ENCODE assay signal across 8 cellular contexts in the genomic region with DNA sequence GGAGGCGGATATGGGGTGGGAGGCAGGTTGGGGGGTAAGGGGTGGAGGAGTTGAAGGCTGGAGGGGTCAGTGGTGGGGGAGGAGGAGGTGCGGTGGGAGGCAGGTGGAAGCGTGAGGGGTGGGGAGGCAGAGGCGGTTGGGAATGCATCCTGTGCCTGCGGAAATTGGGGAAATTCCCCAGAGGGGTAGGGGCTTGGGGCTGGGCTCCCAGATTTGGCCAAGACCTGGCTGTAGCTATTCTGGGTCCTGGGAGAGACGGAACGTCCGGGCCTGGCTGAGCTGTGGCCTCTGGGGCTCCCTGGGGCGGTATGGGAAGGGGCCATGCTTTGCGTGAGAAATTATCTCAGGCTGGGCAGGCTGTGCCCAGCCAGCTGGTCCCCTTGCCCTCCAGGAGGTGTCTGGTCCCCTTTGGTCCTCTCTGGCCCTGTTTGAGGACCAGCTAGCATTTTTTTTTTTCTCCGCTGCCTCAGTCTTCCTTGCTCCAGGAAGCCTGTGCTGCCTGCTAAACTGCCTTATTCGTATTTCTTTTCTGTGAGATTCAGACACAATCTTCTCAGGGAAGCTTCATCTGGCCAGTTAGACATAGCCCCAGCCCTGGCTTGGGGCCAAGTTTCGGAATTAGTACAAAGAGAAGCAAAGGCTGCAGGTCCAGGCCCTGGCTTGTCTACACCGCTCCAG. TPM values are rescaled to one million over a fixed set of nuclear protein-coding genes. Genes with fewer than 3 reads are reported as not detected.
A peak's percentile ranks its signal among the peaks of the same experiment; 100 is the strongest.
DNase-seq lines count a peak whose midpoint lies in the region; ATAC-seq, FAIRE-seq and TF ChIP-seq lines count a peak whose summit lies in the region.

No MANE protein-coding gene starts in this region.

- H3K14ac ChIP-seq in H1 (ENCODE audit: insufficient read length): no peak overlapping the region

- H2AFZ ChIP-seq in OCI-LY1 (ENCODE audit: low read length) (no peak overlapping the region), H1 (ENCODE audit: low read length) (no peak overlapping the region)

- 46% methylated on average over 9 of the region's 14 CpGs; no CpG with 5 or more reads in 1 of the 2 experiments for WGBS in H1 (ENCODE audit: extremely low coverage in 1 of 2, insufficient coverage in 1 of 2, insufficient read length in 1 of 2, insufficient replicate concordance in 2 of 2, low coverage in 1 of 2, low lambda C conversion rate in 2 of 2, missing lambda C conversion rate in 1 of 2), 2 experiments

- no peaks in the 10 kb centered on the region for H3K79me1 ChIP-seq in H1 (ENCODE audit: low read depth, low read length)

- H3K4me1 Mint-ChIP-seq in CD4-positive, alpha-beta T cell (ENCODE audit: low read depth): no peaks in the 10 kb centered on the region

- no peak overlapping the region for H4K91ac ChIP-seq in H1 (replicated peaks; ENCODE audit: insufficient read length, low read length)

- H2BK15ac ChIP-seq in H1 (ENCODE audit: low read length): peak overlapping the region; percentile 31; the same call in 1 of the 2 replicates

- TF ChIP-seq RAD21 in H1 (IDR thresholded peaks at IDR 0.05 in 1 of 2, conservative IDR thresholded peaks at IDR 0.05 in 1 of 2; ENCODE audit: low read depth in 2 of 2, low read length in 2 of 2): no peak

- intact Hi-C loops in CD4-positive, alpha-beta T cell (cut with DNase I, micrococcal nuclease): no loop called here
- intact Hi-C loops in uterus (cut with DNase I; ENCODE audit: low total_unique reads): no loop called here

- H3K4me2 ChIP-seq in OCI-LY1 (ENCODE audit: low read length) (peak overlapping the region; percentile 49; the same call in 1 of the 2 replicates), H1 (ENCODE audit: insufficient read depth in 1 of 2, low read depth in 2 of 2, low read length in 2 of 2) (peak overlapping the region; percentile 65 to 69)

- ATAC-seq in CD4-positive, alpha-beta T cell (ENCODE audit: poor library complexity): no peak
- ATAC-seq in GM19035 (IDR thresholded peaks at IDR 0.05; ENCODE audit: unreplicated experiment): peak; percentile 94
- peak; percentile 86 for ATAC-seq in HG03135 (IDR thresholded peaks at IDR 0.05; ENCODE audit: unreplicated experiment)

- no peak overlapping the region for H2BK12ac ChIP-seq in H1 (ENCODE audit: low read depth, low read length)

- H4K5ac ChIP-seq in H1 (ENCODE audit: insufficient read length, low read depth, low read length): no peak overlapping the region

- H3K36me3 Mint-ChIP-seq in CD4-positive, alpha-beta T cell (ENCODE audit: low read depth): no peaks in the 10 kb centered on the region

- no peak overlapping the region for H3K27ac ChIP-seq in CD4-positive, alpha-beta T cell (ENCODE audit: low read depth, low read length)
- H3K27ac ChIP-seq in OCI-LY1 (ENCODE audit: low read depth, low read length, poor library complexity, severe bottlenecking) (peak overlapping the region; percentile 88), H1 (ENCODE audit: low read depth, low read length) (peak overlapping the region; percentile 68), uterus (peak overlapping the region; percentile 86 to 89)

- H3K23me2 ChIP-seq in H1 (ENCODE audit: low read depth, low read length): peaks cover 2% of the 10 kb centered on the region; the same call in 1 of the 2 replicates

- H3K4me1 ChIP-seq in OCI-LY1 (ENCODE audit: insufficient read depth, low read length, severe bottlenecking) (peaks cover 25% of the 10 kb centered on the region), H1 (replicated peaks in 1 of 4; ENCODE audit: control insufficient read depth in 3 of 4, insufficient read depth in 4 of 4, low read length in 3 of 4) (peaks cover 4 to 7% (median 4%) of the 10 kb centered on the region in 4 experiments; a peak in 4 of 7 replicates), uterus (no peaks in the 10 kb centered on the region)

- H3K27me3 ChIP-seq in CD4-positive, alpha-beta T cell (ENCODE audit: control insufficient read depth, insufficient read depth, low read length): no peaks in the 10 kb centered on the region
- H3K27me3 ChIP-seq in OCI-LY1 (ENCODE audit: insufficient read depth, low read length) (no peaks in the 10 kb centered on the region), H1 (replicated peaks in 1 of 4; ENCODE audit: control insufficient read depth in 3 of 4, extremely low read depth in 1 of 4, insufficient read depth in 3 of 4, low read length in 3 of 4) (no peaks in the 10 kb centered on the region), uterus (no peaks in the 10 kb centered on the region)

- H3K4me3 Mint-ChIP-seq in CD4-positive, alpha-beta T cell: peak overlapping the region; percentile 11

- no peak for TF ChIP-seq CTCF in CD4-positive, alpha-beta T cell (IDR thresholded peaks at IDR 0.05)
- no peak for TF ChIP-seq CTCF in OCI-LY1 (IDR thresholded peaks at IDR 0.05; ENCODE audit: low read length)
- TF ChIP-seq CTCF in H1 (IDR thresholded peaks at IDR 0.05; ENCODE audit: control extremely low read depth in 1 of 3, insufficient read depth in 1 of 3, low read depth in 1 of 3, low read length in 3 of 3): no peak
- no peak for TF ChIP-seq CTCF in uterus (IDR thresholded peaks at IDR 0.05)

- POLR2A ChIA-PET in CD4-positive, alpha-beta T cell (lab: Charles Lee): interaction anchor here (0.9 to 2.5 kb wide), 3 partner anchors 7 to 31 kb away, joined by 3 to 8 read pairs (median 4); a partner anchor contains a TSS
- POLR2A ChIA-PET in H1 (lab: Charles Lee; ENCODE audit: partially characterized antibody): interaction anchor here (0.8 to 3.7 kb wide), 11 partner anchors 12 to 57 kb away, joined by 3 to 40 read pairs (median 6); a partner anchor contains a TSS

- TF ChIP-seq POLR2A in H1 (IDR thresholded peaks at IDR 0.05; ENCODE audit: control extremely low read depth in 1 of 2, low read depth in 2 of 2, low read length in 2 of 2) (no peak), uterus (IDR thresholded peaks at IDR 0.05) (no peak)

- peaks cover 11% of the 10 kb centered on the region for H3K27me3 Mint-ChIP-seq in CD4-positive, alpha-beta T cell

- no peak for FAIRE-seq in H1 (lab: Jason Lieb, UNC)

- H2AK5ac ChIP-seq in H1 (ENCODE audit: low read depth, low read length): no peak overlapping the region

- DNase-seq in CD4-positive, alpha-beta T cell: no peak
- DNase-seq in H1 (ENCODE audit: low read depth in 1 of 2, low spot score in 2 of 2) (peak in 1 of 2 experiments; percentile 69), midbrain (lab: John Stamatoyannopoulos, UW) (peak; percentile 50), uterus (peak; percentile 67 to 74)
- DNase-seq in effector CD8-positive, alpha-beta T cell (lab: John Stamatoyannopoulos, UW): no peak

- H3F3A ChIP-seq in OCI-LY1 (ENCODE audit: insufficient read depth, low read length): 0 out of 2 replicates have a peak, but pooled peaks cover 4% of the 10 kb centered on the region

- H3K9me3 ChIP-seq in CD4-positive, alpha-beta T cell (ENCODE audit: control insufficient read depth, low read length): no peaks in the 10 kb centered on the region
- H3K9me3 ChIP-seq in OCI-LY1 (ENCODE audit: low read length) (no peaks in the 10 kb centered on the region), H1 (ENCODE audit: insufficient read depth in 2 of 2, low read depth in 1 of 2, low read length in 1 of 2) (no peaks in the 10 kb centered on the region), uterus (no peaks in the 10 kb centered on the region)

- no peak overlapping the region for H3K27ac Mint-ChIP-seq in CD4-positive, alpha-beta T cell

- no peak overlapping the region for H4K8ac ChIP-seq in H1 (ENCODE audit: extremely low read depth, insufficient read depth, low read length)

- TF ChIP-seq EP300 in H1 (IDR thresholded peaks at IDR 0.05; ENCODE audit: borderline replicate concordance in 1 of 2, low read depth in 2 of 2, low read length in 2 of 2): no peak

- no peaks in the 10 kb centered on the region for H3K79me2 ChIP-seq in OCI-LY1 (ENCODE audit: insufficient read depth, low read length)
- H3K79me2 ChIP-seq in H1 (ENCODE audit: control insufficient read depth in 1 of 2, insufficient read depth in 2 of 2, low read length in 2 of 2): no peaks in the 10 kb centered on the region

- H3K56ac ChIP-seq in H1 (replicated peaks; ENCODE audit: insufficient read length, low read depth, low read length): no peak overlapping the region

- H3K9me2 ChIP-seq in OCI-LY1 (ENCODE audit: low read depth, low read length): no peaks in the 10 kb centered on the region

- no peaks in the 10 kb centered on the region for H3K9me3 Mint-ChIP-seq in CD4-positive, alpha-beta T cell

- peak overlapping the region; percentile 27 for H3K4me3 ChIP-seq in OCI-LY1 (ENCODE audit: low read depth, low read length, poor library complexity, severe bottlenecking)
- H3K4me3 ChIP-seq in H1 (ENCODE audit: extremely low read depth in 1 of 4, insufficient read depth in 2 of 4, low read depth in 3 of 4, low read length in 4 of 4): peak overlapping the region in 2 of 4 experiments; percentile 23 to 52; a peak in 4 of 8 replicates
- H3K4me3 ChIP-seq in uterus: no peak overlapping the region

- H4K20me1 ChIP-seq in OCI-LY1 (ENCODE audit: insufficient read depth, low read length): no peaks in the 10 kb centered on the region
- no peaks in the 10 kb centered on the region for H4K20me1 ChIP-seq in H1 (replicated peaks in 1 of 2; ENCODE audit: control insufficient read depth in 1 of 2, insufficient read depth in 2 of 2, low read length in 2 of 2)

- no peak overlapping the region for H2BK20ac ChIP-seq in H1 (ENCODE audit: low read length)

- H2BK5ac ChIP-seq in H1 (ENCODE audit: low read depth, low read length): peak overlapping the region; percentile 75; the same call in 1 of the 2 replicates

- CTCF ChIA-PET in CD4-positive, alpha-beta T cell (lab: Charles Lee): no interaction called here
- CTCF ChIA-PET in H1 (lab: Charles Lee; ENCODE audit: partially characterized antibody): interaction anchor here (0.6 to 2.2 kb wide), 6 partner anchors 11 to 45 kb away, joined by 3 to 10 read pairs (median 6); no protein-coding TSS in a partner anchor

- H3K18ac ChIP-seq in H1 (ENCODE audit: extremely low read depth, low read length): peak overlapping the region; percentile 83

- H3K36me3 ChIP-seq in OCI-LY1 (ENCODE audit: insufficient read depth, low read length) (no peaks in the 10 kb centered on the region), H1 (ENCODE audit: control insufficient read depth in 2 of 4, insufficient read depth in 4 of 4, low read length in 3 of 4) (no peaks in the 10 kb centered on the region), uterus (no peaks in the 10 kb centered on the region)

- H3K4ac ChIP-seq in H1 (replicated peaks; ENCODE audit: insufficient read length, low read depth, low read length): no peak overlapping the region

- H3K9ac ChIP-seq in OCI-LY1 (ENCODE audit: low read length) (no peak overlapping the region; the same call in 1 of the 2 replicates), H1 (replicated peaks in 1 of 4; ENCODE audit: extremely low read depth in 1 of 4, low read depth in 3 of 4, low read length in 3 of 4) (peak overlapping the region in 2 of 4 experiments; percentile 25 to 57; a peak in 2 of 7 replicates)

- H2BK120ac ChIP-seq in H1 (replicated peaks; ENCODE audit: low read depth, low read length): peak overlapping the region; percentile 59

- no peak overlapping the region for H3K23ac ChIP-seq in H1 (ENCODE audit: insufficient read length)

RNA-seq across cellular contexts. Expression of a gene that starts 7.3 kb away (rescaled TPM):
- 10 to 100 TPM; 42.8 to 45.2 TPM for total RNA-seq in CD4-positive, alpha-beta T cell
- total RNA-seq in H1 (2021; fragmentation: NEBNext Ultra II Directional; extraction: Animal tissue kit (Norgen Biotek cat#: 25700)): 1.6 and 2.1 TPM in 2 replicates
- polyA plus RNA-seq in H1 (2011; rRNA removed): 1.7 and 1.8 TPM in 2 replicates
- polyA plus RNA-seq in H1 (2011; cell fraction: cytosol; rRNA removed): 2.5 TPM
- 4.0 TPM for polyA plus RNA-seq in H1 (2011; cell fraction: nucleus; rRNA removed)
- 0.87 to 3.4 TPM (median 2.7 TPM) in 4 replicates for polyA plus RNA-seq in H1 (2012, experiment 1 of 2)
- polyA plus RNA-seq in H1 (2012, experiment 2 of 2): 1.2 TPM
- 3.7 TPM for polyA plus RNA-seq in H1 (2013, experiment 1 of 2)
- 3.3 TPM for polyA plus RNA-seq in H1 (2013, experiment 2 of 2)
- polyA minus RNA-seq in H1 (2011; rRNA and poly(A)+ RNA removed): 2.0 and 2.6 TPM in 2 replicates
- 2.1 TPM for polyA minus RNA-seq in H1 (2011; cell fraction: cytosol; rRNA and poly(A)+ RNA removed)
- polyA minus RNA-seq in H1 (2011; cell fraction: nucleus; rRNA and poly(A)+ RNA removed): 1.1 TPM
- 10 to 100 TPM in 2 of 4 donors, 1 to 10 TPM in 2; 6.2 to 26.2 (median 12.9) TPM for total RNA-seq in uterus

RNA-seq across cellular contexts. Expression of a gene that starts 27.2 kb away (rescaled TPM):
- total RNA-seq in CD4-positive, alpha-beta T cell: 100 to 1,000 TPM; 646 to 647 TPM
- total RNA-seq in H1 (2021; fragmentation: NEBNext Ultra II Directional; extraction: Animal tissue kit (Norgen Biotek cat#: 25700)): 1,585 and 1,597 TPM in 2 replicates
- polyA plus RNA-seq in H1 (2011; rRNA removed): 1,439 and 1,605 TPM in 2 replicates
- 2,021 TPM for polyA plus RNA-seq in H1 (2011; cell fraction: cytosol; rRNA removed)
- 1,851 TPM for polyA plus RNA-seq in H1 (2011; cell fraction: nucleus; rRNA removed)
- 2,168 to 2,404 TPM (median 2,303 TPM) in 4 replicates for polyA plus RNA-seq in H1 (2012, experiment 1 of 2)
- polyA plus RNA-seq in H1 (2012, experiment 2 of 2): 694 TPM
- 1,954 TPM for polyA plus RNA-seq in H1 (2013, experiment 1 of 2)
- 1,995 TPM for polyA plus RNA-seq in H1 (2013, experiment 2 of 2)
- polyA minus RNA-seq in H1 (2011; rRNA and poly(A)+ RNA removed): 1,078 and 1,386 TPM in 2 replicates
- 722 TPM for polyA minus RNA-seq in H1 (2011; cell fraction: cytosol; rRNA and poly(A)+ RNA removed)
- 522 TPM for polyA minus RNA-seq in H1 (2011; cell fraction: nucleus; rRNA and poly(A)+ RNA removed)
- total RNA-seq in uterus: 1,000 to 10,000 TPM in 1 of 4 donors, 100 to 1,000 TPM in 3; 535 to 1,039 (median 667) TPM

RNA-seq across cellular contexts. Expression of a gene that starts 54.8 kb away (rescaled TPM):
- 10 to 100 TPM; 18.5 to 19.4 TPM for total RNA-seq in CD4-positive, alpha-beta T cell
- total RNA-seq in H1 (2021; fragmentation: NEBNext Ultra II Directional; extraction: Animal tissue kit (Norgen Biotek cat#: 25700)): 249 and 255 TPM in 2 replicates
- polyA plus RNA-seq in H1 (2011; rRNA removed): 241 and 260 TPM in 2 replicates
- 268 TPM for polyA plus RNA-seq in H1 (2011; cell fraction: cytosol; rRNA removed)
- polyA plus RNA-seq in H1 (2011; cell fraction: nucleus; rRNA removed): 164 TPM
- polyA plus RNA-seq in H1 (2012, experiment 1 of 2): 226 to 260 TPM (median 247 TPM) in 4 replicates
- 394 TPM for polyA plus RNA-seq in H1 (2012, experiment 2 of 2)
- polyA plus RNA-seq in H1 (2013, experiment 1 of 2): 303 TPM
- 301 TPM for polyA plus RNA-seq in H1 (2013, experiment 2 of 2)
- polyA minus RNA-seq in H1 (2011; rRNA and poly(A)+ RNA removed): 110 and 112 TPM in 2 replicates
- 54.2 TPM for polyA minus RNA-seq in H1 (2011; cell fraction: cytosol; rRNA and poly(A)+ RNA removed)
- polyA minus RNA-seq in H1 (2011; cell fraction: nucleus; rRNA and poly(A)+ RNA removed): 63.2 TPM
- 10 to 100 TPM; 35.5 to 74.4 (median 53.5) TPM for total RNA-seq in uterus

Comparison
In these comparisons a context has a peak if more than half of its experiments do, and no peak if none do; other contexts are left out.
1. DNase-seq: peak in midbrain (single experiment) and uterus (2 of 2); none in CD4-positive, alpha-beta T cell (0 of 10) and effector CD8-positive, alpha-beta T cell (single experiment).